9 cellular contexts compared by ENCODE assay signal in genomic region chr2:102065675-102066252, GRCh38.
DNase-seq lines count a peak whose midpoint lies in the region; ATAC-seq and TF ChIP-seq lines count a peak whose summit lies in the region.
"Had no signal": no experiment of that assay in that cellular context is flagged by ENCODE, and none has a peak within 500 bp of the region (broad histone marks: within the 10 kb centered on the region; RNA-seq: fewer than 3 reads in every experiment).

No MANE protein-coding gene starts in this region.

- H3K36me3 Mint-ChIP-seq in stimulated activated memory B cell treated with anti-CD40 and anti-IgM and Interleukin-4, amounts not matched to agents 10 μg/mL and 1 μg/mL and 100 μg/mL, for 72 hours = no peaks in the 10 kb centered on the region

- H3K4me3 ChIP-seq in rectal smooth muscle tissue (ENCODE audit: low read length) = no peak overlapping the region

- H3K36me3 ChIP-seq in rectal smooth muscle tissue (ENCODE audit: control insufficient read depth, insufficient read depth, low read length) = no peaks in the 10 kb centered on the region

- H3K4me1 ChIP-seq in rectal smooth muscle tissue (ENCODE audit: control insufficient read depth, insufficient read depth, low read length) = peaks cover 24% of the 10 kb centered on the region

- H3K27ac ChIP-seq in rectal smooth muscle tissue (ENCODE audit: low read depth, low read length) (peak overlapping the region; percentile 90), caudate nucleus (ENCODE audit: low read depth, low read length) (no peak overlapping the region)

- DNase-seq in EH (ENCODE audit: low read depth) (peak; percentile 82), fibroblast of gingiva (ENCODE audit: low read depth) (peak; percentile 61), caudate nucleus (lab: John Stamatoyannopoulos, UW) (no peak)
- no peak for DNase-seq in activated naive CD4-positive, alpha-beta T cell (lab: John Stamatoyannopoulos, UW)
- DNase-seq: effector memory CD8-positive, alpha-beta T cell had no signal

- H3K27me3 Mint-ChIP-seq in stimulated activated memory B cell treated with anti-CD40 and anti-IgM and Interleukin-4, amounts not matched to agents 10 μg/mL and 1 μg/mL and 100 μg/mL, for 72 hours = peaks cover 48% of the 10 kb centered on the region

- no peak overlapping the region for H3K27ac Mint-ChIP-seq in stimulated activated memory B cell treated with anti-CD40 and anti-IgM and Interleukin-4, amounts not matched to agents 10 μg/mL and 1 μg/mL and 100 μg/mL, for 72 hours
- H3K27ac Mint-ChIP-seq: effector memory CD8-positive, alpha-beta T cell had no signal

- H3K4me1 Mint-ChIP-seq in stimulated activated memory B cell treated with anti-CD40 and anti-IgM and Interleukin-4, amounts not matched to agents 10 μg/mL and 1 μg/mL and 100 μg/mL, for 72 hours = peaks cover 18% of the 10 kb centered on the region

- H3K9me3 Mint-ChIP-seq in stimulated activated memory B cell treated with anti-CD40 and anti-IgM and Interleukin-4, amounts not matched to agents 10 μg/mL and 1 μg/mL and 100 μg/mL, for 72 hours = peaks cover 8% of the 10 kb centered on the region
- H3K9me3 Mint-ChIP-seq: effector memory CD8-positive, alpha-beta T cell had no signal

- no peak overlapping the region for H3K9ac ChIP-seq in rectal smooth muscle tissue (ENCODE audit: low read length)

- ATAC-seq in GM19452 (IDR thresholded peaks at IDR 0.05; ENCODE audit: unreplicated experiment) = no peak
- no peak for ATAC-seq in stimulated activated memory B cell treated with anti-CD40 and anti-IgM and Interleukin-4, amounts not matched to agents 10 μg/mL and 1 μg/mL and 100 μg/mL, for 72 hours
- ATAC-seq: effector memory CD8-positive, alpha-beta T cell had no signal

- no peak overlapping the region for H3K4me3 Mint-ChIP-seq in stimulated activated memory B cell treated with anti-CD40 and anti-IgM and Interleukin-4, amounts not matched to agents 10 μg/mL and 1 μg/mL and 100 μg/mL, for 72 hours
- H3K4me3 Mint-ChIP-seq: effector memory CD8-positive, alpha-beta T cell had no signal

- no peaks in the 10 kb centered on the region for H3K27me3 ChIP-seq in rectal smooth muscle tissue (ENCODE audit: control insufficient read depth, insufficient read depth, low read length)

TF ChIP-seq in PFSK-1, 5 proteins besides CTCF, POLR2A, EP300 and RAD21:
- TF ChIP-seq FOXP2 (optimal IDR thresholded peaks at IDR 0.05; ENCODE audit: borderline replicate concordance, extremely low read depth, extremely low read length, insufficient read depth) = peak; percentile 77
- no peak for TF ChIP-seq SIN3A (IDR thresholded peaks at IDR 0.05; ENCODE audit: borderline replicate concordance, insufficient read depth, low read length)
- TF ChIP-seq POLR2AphosphoS5 (IDR thresholded peaks at IDR 0.05; ENCODE audit: low read depth, low read length) = no peak
- no peak for TF ChIP-seq REST (IDR thresholded peaks at IDR 0.05; ENCODE audit: insufficient read depth in 1 of 2, low read depth in 2 of 2, low read length in 2 of 2)
- no peak for TF ChIP-seq TAF1 (IDR thresholded peaks at IDR 0.05; ENCODE audit: borderline replicate concordance, insufficient read depth, low read length)

Comparison
In these comparisons a context has a peak if more than half of its experiments do, and no peak if none do; other contexts are left out.
1. DNase-seq: peak in EH (single experiment) and fibroblast of gingiva (single experiment); none in activated naive CD4-positive, alpha-beta T cell (0 of 4) and caudate nucleus (0 of 61).